Comparison of ENCODE assay signal across 15 cellular contexts in the genomic region with DNA sequence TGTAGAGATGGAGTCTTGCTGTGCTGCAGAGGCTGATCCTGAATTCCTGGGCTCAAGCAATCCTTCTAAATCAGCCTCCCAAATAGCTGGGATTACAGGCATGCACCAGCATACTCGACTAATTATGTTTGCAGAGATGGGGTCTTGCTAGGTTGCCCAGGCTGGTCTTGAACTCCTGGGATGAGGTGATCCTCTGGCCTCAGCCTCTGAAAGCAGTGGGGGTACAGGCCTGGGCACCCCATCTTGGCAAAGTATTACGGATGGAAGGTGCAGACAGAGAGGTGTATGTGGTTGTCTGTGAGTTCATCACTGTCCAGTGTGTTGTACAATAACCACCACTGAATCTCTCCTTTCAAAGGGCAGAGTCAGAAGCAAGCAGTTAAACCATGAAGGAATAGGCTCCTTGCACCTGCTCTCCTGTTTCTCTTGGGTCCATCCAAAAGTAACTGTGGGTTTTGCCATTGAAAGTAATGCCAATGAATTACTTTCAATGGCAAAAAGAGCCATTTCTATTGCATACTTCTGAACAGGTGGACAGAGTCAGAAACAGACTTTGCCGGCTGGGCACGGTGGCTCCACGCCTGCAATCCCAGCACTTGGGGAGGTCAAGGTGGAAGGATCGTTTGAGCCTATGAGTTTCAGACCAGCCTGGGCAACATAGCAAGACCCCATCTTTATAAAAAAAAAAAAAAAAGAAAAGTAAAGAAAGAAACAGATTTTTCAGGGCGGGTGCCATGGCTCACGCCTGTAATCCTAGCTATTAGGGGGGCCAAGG. TPM values are rescaled to one million over a fixed set of nuclear protein-coding genes. Genes with fewer than 3 reads are reported as not detected.
DNase-seq lines count a peak whose midpoint lies in the region; ATAC-seq and TF ChIP-seq lines count a peak whose summit lies in the region.
"Had no signal": no experiment of that assay in that cellular context is flagged by ENCODE, and none has a peak within 500 bp of the region (broad histone marks: within the 10 kb centered on the region; RNA-seq: fewer than 3 reads in every experiment).

No MANE protein-coding gene starts in this region.

- peak overlapping the region; percentile 40; the same call in 1 of the 2 replicates for H3K27ac ChIP-seq in SU-DHL-6 (ENCODE audit: low read depth, low read length)
- H3K27ac ChIP-seq in esophagus muscularis mucosa (replicated peaks in 1 of 4), result no peak overlapping the region
- H3K27ac ChIP-seq: PC-9 had no signal

- DNase-seq in activated T-cell treated with anti-CD3 and anti-CD28 coated beads, Interleukin-2, amount 50 U/mL, for 48 hours, result peak; percentile 14 to 15
- no peak for DNase-seq in activated T-cell treated with anti-CD3 and anti-CD28 coated beads, Interleukin-2, amount 50 U/mL, for 4 hours
- peak; percentile 55 for DNase-seq in esophagus muscularis mucosa (ENCODE audit: extremely low spot score)
- DNase-seq in stimulated activated effector memory CD8-positive, alpha-beta T cell treated with anti-CD3 and anti-CD28 coated beads, Interleukin-12 subunit alpha, Interleukin-12 subunit beta, amount 100 ng/mL, for 72 hours (ENCODE audit: low spot score in 2 of 2), result peak in 1 of 2 donors; percentile 50
- no peak for DNase-seq in CD14-positive monocyte (ENCODE audit: low spot score)
- no peak for DNase-seq in NCI-H1105 treated with DMSO at 0.1 percent for 48 hours (lab: John Stamatoyannopoulos, UW)
- DNase-seq: C1 segment of cervical spinal cord, KBM-7, NCI-H1092 treated with DMSO at 0.1 percent for 48 hours, NCI-H187, PC-9 had no signal

- no peak overlapping the region for H3K4me2 ChIP-seq in SU-DHL-6 (ENCODE audit: low read depth, low read length, poor library complexity, severe bottlenecking)
- H3K4me2 ChIP-seq: PC-9 had no signal

- no peaks in the 10 kb centered on the region for H3K36me3 ChIP-seq in SU-DHL-6 (ENCODE audit: low read length)
- no peaks in the 10 kb centered on the region for H3K36me3 ChIP-seq in esophagus muscularis mucosa

- H3K27ac Mint-ChIP-seq in stimulated activated effector memory CD8-positive, alpha-beta T cell treated with anti-CD3 and anti-CD28 coated beads, Interleukin-12 subunit alpha, Interleukin-12 subunit beta, amount 100 ng/mL, for 72 hours, result peak overlapping the region; percentile 100
- H3K27ac Mint-ChIP-seq in CD14-positive monocyte, result no peak overlapping the region

- H3K9me3 Mint-ChIP-seq in activated T-cell treated with anti-CD3 and anti-CD28 coated beads, Interleukin-2, amount 50 U/mL, for 4 hours, result no peaks in the 10 kb centered on the region
- H3K9me3 Mint-ChIP-seq in stimulated activated effector memory CD8-positive, alpha-beta T cell treated with anti-CD3 and anti-CD28 coated beads, Interleukin-12 subunit alpha, Interleukin-12 subunit beta, amount 100 ng/mL, for 72 hours, result no peaks in the 10 kb centered on the region
- H3K9me3 Mint-ChIP-seq in CD14-positive monocyte, result peaks cover 0 to 2% (median 0%) of the 10 kb centered on the region in 7 donors

- H3K27me3 Mint-ChIP-seq in activated T-cell treated with anti-CD3 and anti-CD28 coated beads, Interleukin-2, amount 50 U/mL, for 4 hours (ENCODE audit: low read depth), result no peaks in the 10 kb centered on the region
- H3K27me3 Mint-ChIP-seq in CD14-positive monocyte (ENCODE audit: low read depth in 3 of 3), result peaks cover 0 to 2% (median 0%) of the 10 kb centered on the region in 3 donors

- no peaks in the 10 kb centered on the region for H3K36me3 Mint-ChIP-seq in activated T-cell treated with anti-CD3 and anti-CD28 coated beads, Interleukin-2, amount 50 U/mL, for 4 hours (ENCODE audit: insufficient read depth)
- peaks cover 24% of the 10 kb centered on the region for H3K36me3 Mint-ChIP-seq in stimulated activated effector memory CD8-positive, alpha-beta T cell treated with anti-CD3 and anti-CD28 coated beads, Interleukin-12 subunit alpha, Interleukin-12 subunit beta, amount 100 ng/mL, for 72 hours
- H3K36me3 Mint-ChIP-seq in CD14-positive monocyte, result no peaks in the 10 kb centered on the region

- no peak for TF ChIP-seq POLR2A in esophagus muscularis mucosa (IDR thresholded peaks at IDR 0.05; ENCODE audit: low read depth)

- no peaks in the 10 kb centered on the region for H3K9me2 ChIP-seq in SU-DHL-6 (replicated peaks; ENCODE audit: insufficient read depth, low read length)

- H3K4me3 Mint-ChIP-seq in activated T-cell treated with anti-CD3 and anti-CD28 coated beads, Interleukin-2, amount 50 U/mL, for 4 hours, result no peak overlapping the region
- H3K4me3 Mint-ChIP-seq in stimulated activated effector memory CD8-positive, alpha-beta T cell treated with anti-CD3 and anti-CD28 coated beads, Interleukin-12 subunit alpha, Interleukin-12 subunit beta, amount 100 ng/mL, for 72 hours, result peak overlapping the region; percentile 84
- no peak overlapping the region for H3K4me3 Mint-ChIP-seq in CD14-positive monocyte

- H3K4me1 ChIP-seq in esophagus muscularis mucosa, result no peaks in the 10 kb centered on the region

- no peaks in the 10 kb centered on the region for H3K27me3 ChIP-seq in SU-DHL-6 (ENCODE audit: low read length)
- no peaks in the 10 kb centered on the region for H3K27me3 ChIP-seq in esophagus muscularis mucosa

- H3K4me1 Mint-ChIP-seq in activated T-cell treated with anti-CD3 and anti-CD28 coated beads, Interleukin-2, amount 50 U/mL, for 4 hours (ENCODE audit: low read depth), result peaks cover 26% of the 10 kb centered on the region
- H3K4me1 Mint-ChIP-seq in stimulated activated effector memory CD8-positive, alpha-beta T cell treated with anti-CD3 and anti-CD28 coated beads, Interleukin-12 subunit alpha, Interleukin-12 subunit beta, amount 100 ng/mL, for 72 hours, result peaks cover 29% of the 10 kb centered on the region
- peaks cover 15% of the 10 kb centered on the region for H3K4me1 Mint-ChIP-seq in CD14-positive monocyte

- no peaks in the 10 kb centered on the region for H3K9me3 ChIP-seq in SU-DHL-6 (ENCODE audit: insufficient read depth, low read length)
- H3K9me3 ChIP-seq in esophagus muscularis mucosa, result no peaks in the 10 kb centered on the region

- TF ChIP-seq CTCF in SU-DHL-6 (IDR thresholded peaks at IDR 0.05; ENCODE audit: insufficient read depth, low read length, poor library complexity, severe bottlenecking) (no peak), esophagus muscularis mucosa (IDR thresholded peaks at IDR 0.05) (no peak), CD14-positive monocyte (IDR thresholded peaks at IDR 0.05) (no peak)

- no peak overlapping the region for H2AFZ ChIP-seq in SU-DHL-6 (ENCODE audit: low read depth, low read length, severe bottlenecking)
- H2AFZ ChIP-seq: PC-9 had no signal

- H3K9ac ChIP-seq in SU-DHL-6 (ENCODE audit: low read length), result no peak overlapping the region

- ATAC-seq in activated T-cell treated with anti-CD3 and anti-CD28 coated beads, Interleukin-2, amount 50 U/mL, for 4 hours, result no peak
- ATAC-seq in stimulated activated effector memory CD8-positive, alpha-beta T cell treated with anti-CD3 and anti-CD28 coated beads, Interleukin-12 subunit alpha, Interleukin-12 subunit beta, amount 100 ng/mL, for 72 hours, result no peak
- no peak for ATAC-seq in HG03108 (IDR thresholded peaks at IDR 0.05; ENCODE audit: unreplicated experiment)
- ATAC-seq: HCT116 had no signal

- intact Hi-C loops in esophagus muscularis mucosa (cut with DNase I), result no loop called here
- intact Hi-C loops in CD14-positive monocyte (cut with micrococcal nuclease), result no loop called here

- TF ChIP-seq EP300 in esophagus muscularis mucosa (IDR thresholded peaks at IDR 0.05), result no peak

- peaks cover 16% of the 10 kb centered on the region for H3F3A ChIP-seq in SU-DHL-6 (ENCODE audit: insufficient read depth)

- H3K79me2 ChIP-seq in SU-DHL-6 (ENCODE audit: insufficient read depth, low read length), result no peaks in the 10 kb centered on the region

- 85% methylated on average over 8 of the region's 8 CpGs for WGBS in esophagus muscularis mucosa

- H4K20me1 ChIP-seq in SU-DHL-6 (ENCODE audit: low read depth, low read length), result no peaks in the 10 kb centered on the region

- no peak overlapping the region for H3K4me3 ChIP-seq in SU-DHL-6 (ENCODE audit: insufficient read depth, low read length, poor library complexity, severe bottlenecking)
- H3K4me3 ChIP-seq in esophagus muscularis mucosa, result no peak overlapping the region
- H3K4me3 ChIP-seq: PC-9 had no signal

RNA-seq across cellular contexts. Expression of a gene that starts 7.0 kb away (rescaled TPM):
- 10 to 100 TPM; 56.3 to 62.6 (median 60.6) TPM for total RNA-seq in activated T-cell treated with anti-CD3 and anti-CD28 coated beads, Interleukin-2, amount 50 U/mL, for 4 hours
- total RNA-seq in esophagus muscularis mucosa, result 10 to 100 TPM; 23.4 to 36.8 (median 31.0) TPM
- polyA plus RNA-seq in CD14-positive monocyte, result 10 to 100 TPM in 1 of 2 donors, 1 to 10 TPM in 1; 8.9 to 13.6 TPM

RNA-seq across cellular contexts. Expression of a gene that starts 30.4 kb away (rescaled TPM):
- under 1 TPM in 1 of 3 donors, not detected in 2; 0.48 TPM for total RNA-seq in activated T-cell treated with anti-CD3 and anti-CD28 coated beads, Interleukin-2, amount 50 U/mL, for 4 hours
- under 1 TPM in 1 of 4 donors, not detected in 3; 0.32 TPM for total RNA-seq in esophagus muscularis mucosa
- not detected for polyA plus RNA-seq in CD14-positive monocyte
- total RNA-seq: M059J, PC-9 had no signal

RNA-seq across cellular contexts. Expression of a gene that starts 47.4 kb away (rescaled TPM):
- total RNA-seq in activated T-cell treated with anti-CD3 and anti-CD28 coated beads, Interleukin-2, amount 50 U/mL, for 4 hours, result 10 to 100 TPM; 14.4 to 22.2 (median 18.4) TPM
- total RNA-seq in esophagus muscularis mucosa, result 1 to 10 TPM in 3 of 4 donors, under 1 TPM in 1; 0.63 to 3.1 (median 1.9) TPM
- 10 to 100 TPM; 33.3 to 40.0 TPM for polyA plus RNA-seq in CD14-positive monocyte
- total RNA-seq: PC-9 had no signal

Comparison
In these comparisons a context has a peak if more than half of its experiments do, and no peak if none do; other contexts are left out.
1. DNase-seq: peak in activated T-cell treated with anti-CD3 and anti-CD28 coated beads, Interleukin-2, amount 50 U/mL, for 48 hours (2 of 2) and esophagus muscularis mucosa (single experiment); none in activated T-cell treated with anti-CD3 and anti-CD28 coated beads, Interleukin-2, amount 50 U/mL, for 4 hours (single experiment), CD14-positive monocyte (single experiment) and NCI-H1105 treated with DMSO at 0.1 percent for 48 hours (single experiment).